In genomic region chr2:109654316-109655050, GRCh38 we compare ENCODE assay signal across 22 cellular contexts. TPM values are rescaled to one million over a fixed set of nuclear protein-coding genes. Genes with fewer than 3 reads are reported as not detected.
"Had no signal": no experiment of that assay in that cellular context is flagged by ENCODE, and none has a peak within 500 bp of the region (broad histone marks: within the 10 kb centered on the region; RNA-seq: fewer than 3 reads in every experiment).

No MANE protein-coding gene starts in this region.

- H3K4me2 ChIP-seq: KMS-11 had no signal

- H3K27ac ChIP-seq: KMS-11, SK-N-MC had no signal

- ATAC-seq: K562 had no signal

- H3K9ac ChIP-seq: KMS-11 had no signal

- DNase-seq: IMR-90, Kasumi-1, MM.1S, NCI-H1092 treated with DMSO at 0.1 percent for 48 hours, NCI-H1436, NCI-H187, NCI-H2029, NCI-H2081 treated with DMSO at 0.1 percent for 48 hours, NCI-H2171, NCI-H226, NCI-H446, NCI-H510A, NCI-H524 treated with DMSO at 0.1 percent for 48 hours, NCI-H69, NCI-H774, Right ventricle myocardium superior, RPMI8226, SIG-M5 had no signal

- H3K27me3 ChIP-seq: SJSA1 had no signal

- H3K4me3 ChIP-seq: K562, SJSA1, SK-N-MC had no signal

- H3K9me3 ChIP-seq: SJSA1 had no signal

- H3K36me3 ChIP-seq: SJSA1 had no signal

RNA-seq across cellular contexts. Expression of gene SOWAHC, which starts 40.3 kb away (rescaled TPM):
- polyA plus RNA-seq: K562 had no signal

RNA-seq across cellular contexts. Expression of gene SEPTIN10, which starts 40.7 kb away (rescaled TPM):
- polyA plus RNA-seq: K562 had no signal
